In the genomic region with DNA sequence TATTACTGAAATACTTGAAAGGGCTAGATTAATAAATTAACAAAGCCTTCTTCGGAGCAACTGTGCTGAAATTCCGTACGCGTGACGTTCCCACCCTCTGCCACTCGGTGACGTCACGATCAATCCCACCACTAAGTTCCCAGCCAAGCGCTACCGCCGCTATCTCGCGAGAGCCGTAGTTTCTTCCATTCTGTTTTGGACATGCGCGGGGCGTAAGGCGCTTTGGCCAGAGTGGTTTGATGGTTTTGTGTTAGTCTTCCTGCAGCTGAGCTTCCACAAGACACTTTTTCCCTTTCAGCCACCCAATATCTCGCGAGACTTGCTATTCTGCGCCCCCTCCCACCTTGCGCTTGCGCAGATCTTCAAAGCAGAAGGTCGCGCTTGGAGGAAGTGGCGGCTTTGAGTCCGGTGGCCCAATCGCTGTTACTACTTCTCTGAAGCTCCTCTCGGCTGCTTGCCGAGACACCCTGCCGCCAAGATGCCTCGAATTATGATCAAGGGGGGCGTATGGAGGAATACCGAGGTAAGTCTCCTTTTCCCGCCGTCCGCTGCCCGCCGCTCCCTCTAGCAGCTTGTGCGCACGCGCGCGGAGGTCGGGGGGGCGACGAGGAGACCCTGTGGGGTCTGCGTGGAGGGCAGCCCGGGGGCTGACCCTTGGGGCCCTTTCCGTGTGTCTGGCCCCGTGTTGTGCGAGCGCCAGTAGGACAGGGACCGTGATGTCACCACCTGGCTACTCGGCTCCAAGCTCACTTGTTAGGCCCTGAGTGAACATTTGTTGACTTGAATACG, we compare ENCODE assay signal across 8 cellular contexts. TPM values are rescaled to one million over a fixed set of nuclear protein-coding genes. Genes with fewer than 3 reads are reported as not detected.
DNase-seq lines count a peak whose midpoint lies in the region; ATAC-seq and TF ChIP-seq lines count a peak whose summit lies in the region.

A gene (plus strand): TSS at position 361 of the 789 bp plus-strand sequence. CDS start 118 bp downstream, at position 479.

- no peaks in the 10 kb centered on the region for H3K27me3 ChIP-seq in left lung

- no peaks in the 10 kb centered on the region for H3K9me3 ChIP-seq in left lung

- ATAC-seq in GM19372 (IDR thresholded peaks at IDR 0.05; ENCODE audit: low read depth, unreplicated experiment) (peak; percentile 87), HG03558 (IDR thresholded peaks at IDR 0.05; ENCODE audit: extremely low read depth, unreplicated experiment) (peak; percentile 86), left lung (peak; percentile 83)

- peaks cover 16 to 31% of the 10 kb centered on the region in 2 donors for H3K4me1 ChIP-seq in left lung

- intact Hi-C loops in left lung (cut with DNase I) = no loop called here

- peak within 1 kb of the TSS; percentile 83 to 90 for H3K4me3 ChIP-seq in left lung

- H3K27ac ChIP-seq in left lung = peak within 1 kb of the TSS; percentile 95 to 97

- H3K36me3 ChIP-seq in left lung = peaks cover 0 to 17% of the 10 kb centered on the region in 2 donors

- DNase-seq in C1 segment of cervical spinal cord (lab: John Stamatoyannopoulos, UW) = peak; percentile 67 to 98 (median 90)
- peak; percentile 95 for DNase-seq in NCI-H774 (lab: John Stamatoyannopoulos, UW)
- peak; percentile 86 to 88 for DNase-seq in activated CD4-positive, alpha-beta T cell treated with anti-CD3 and anti-CD28 coated beads, Interleukin-2, amount 50 U/mL, for 4 hours
- peak; percentile 100 for DNase-seq in dermis blood vessel endothelial cell
- peak; percentile 91 to 95 for DNase-seq in left lung
- DNase-seq in stimulated activated CD4-positive, alpha-beta T cell treated with anti-CD3 and anti-CD28 coated beads, Interleukin-2, amount 100 ng/mL, for 48 hours = peak; percentile 87 to 91

- TF ChIP-seq CTCF in left lung (IDR thresholded peaks at IDR 0.05) = no peak

RNA-seq across cellular contexts. Expression of the gene that starts here (rescaled TPM):
- total RNA-seq in dermis blood vessel endothelial cell (26.2 and 31.1 TPM in 2 replicates), left lung (10 to 100 TPM; 16.5 to 17.3 TPM)

Comparison
In these comparisons a context has a peak if more than half of its experiments do, and no peak if none do; other contexts are left out.
1. Peak in every context shown above with its lines: DNase-seq, ATAC-seq, H3K4me3 ChIP-seq and H3K27ac ChIP-seq.